Comparison of ENCODE assay signal across 1 cellular context in the genomic region with DNA sequence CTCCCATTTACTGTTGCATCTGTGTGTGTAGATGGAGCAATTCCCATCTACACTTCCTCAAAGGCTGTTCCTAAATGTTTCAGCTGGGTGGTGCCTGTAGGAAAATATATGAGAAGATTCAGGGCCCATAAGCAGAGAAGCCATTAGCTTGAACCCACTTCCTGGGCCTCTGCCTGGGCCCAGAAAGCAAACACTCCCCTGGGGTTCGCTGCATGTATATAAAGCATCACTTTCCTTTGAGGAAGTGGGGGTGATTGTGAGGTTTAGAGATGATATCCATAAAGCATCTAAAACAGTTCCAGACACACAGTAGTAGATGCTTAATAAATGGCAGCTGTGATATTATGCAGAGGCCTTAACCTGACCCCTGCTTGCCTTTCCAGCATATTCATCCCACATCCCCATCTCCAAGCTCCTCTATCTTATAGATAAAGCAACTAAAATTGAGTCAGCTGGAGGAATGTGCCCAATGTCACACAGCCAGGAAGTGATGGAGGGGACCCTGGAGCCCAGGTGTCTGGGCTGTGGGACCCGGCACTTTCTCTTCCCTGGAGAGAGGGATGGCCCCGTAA.
TF ChIP-seq lines count a peak whose summit lies in the region.

No MANE protein-coding gene starts in this region.

TF ChIP-seq in SK-N-SH, 30 proteins besides CTCF, POLR2A, EP300 and RAD21 (continued from another document):
- TF ChIP-seq CHD2 (IDR thresholded peaks at IDR 0.05; ENCODE audit: low read length, partially characterized antibody): peak; percentile 66
